Comparison of ENCODE assay signal across 1 cellular context in the genomic region with DNA sequence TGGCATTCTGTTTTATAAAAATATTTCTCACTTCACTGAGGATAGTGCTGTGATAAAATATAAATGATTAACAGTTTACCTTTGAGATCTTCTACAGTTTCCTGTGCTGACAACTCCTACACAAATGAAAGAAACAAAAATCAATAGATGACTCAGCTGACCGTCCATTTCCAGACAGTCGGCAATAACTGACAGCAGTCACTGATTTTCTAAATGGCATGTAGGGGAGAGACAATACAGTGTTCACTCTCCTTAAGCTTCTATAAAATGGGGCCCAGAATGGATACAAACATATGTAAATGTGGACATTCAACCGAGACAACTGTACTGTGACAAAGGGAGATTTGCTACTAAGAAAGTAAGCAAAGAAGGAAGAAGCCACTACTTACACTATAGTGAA.
TF ChIP-seq lines count a peak whose summit lies in the region.

No MANE protein-coding gene starts in this region.

TF ChIP-seq in HepG2, 621 proteins besides CTCF, POLR2A, EP300 and RAD21 (continued from another document):
- TF ChIP-seq, protein P1, sequence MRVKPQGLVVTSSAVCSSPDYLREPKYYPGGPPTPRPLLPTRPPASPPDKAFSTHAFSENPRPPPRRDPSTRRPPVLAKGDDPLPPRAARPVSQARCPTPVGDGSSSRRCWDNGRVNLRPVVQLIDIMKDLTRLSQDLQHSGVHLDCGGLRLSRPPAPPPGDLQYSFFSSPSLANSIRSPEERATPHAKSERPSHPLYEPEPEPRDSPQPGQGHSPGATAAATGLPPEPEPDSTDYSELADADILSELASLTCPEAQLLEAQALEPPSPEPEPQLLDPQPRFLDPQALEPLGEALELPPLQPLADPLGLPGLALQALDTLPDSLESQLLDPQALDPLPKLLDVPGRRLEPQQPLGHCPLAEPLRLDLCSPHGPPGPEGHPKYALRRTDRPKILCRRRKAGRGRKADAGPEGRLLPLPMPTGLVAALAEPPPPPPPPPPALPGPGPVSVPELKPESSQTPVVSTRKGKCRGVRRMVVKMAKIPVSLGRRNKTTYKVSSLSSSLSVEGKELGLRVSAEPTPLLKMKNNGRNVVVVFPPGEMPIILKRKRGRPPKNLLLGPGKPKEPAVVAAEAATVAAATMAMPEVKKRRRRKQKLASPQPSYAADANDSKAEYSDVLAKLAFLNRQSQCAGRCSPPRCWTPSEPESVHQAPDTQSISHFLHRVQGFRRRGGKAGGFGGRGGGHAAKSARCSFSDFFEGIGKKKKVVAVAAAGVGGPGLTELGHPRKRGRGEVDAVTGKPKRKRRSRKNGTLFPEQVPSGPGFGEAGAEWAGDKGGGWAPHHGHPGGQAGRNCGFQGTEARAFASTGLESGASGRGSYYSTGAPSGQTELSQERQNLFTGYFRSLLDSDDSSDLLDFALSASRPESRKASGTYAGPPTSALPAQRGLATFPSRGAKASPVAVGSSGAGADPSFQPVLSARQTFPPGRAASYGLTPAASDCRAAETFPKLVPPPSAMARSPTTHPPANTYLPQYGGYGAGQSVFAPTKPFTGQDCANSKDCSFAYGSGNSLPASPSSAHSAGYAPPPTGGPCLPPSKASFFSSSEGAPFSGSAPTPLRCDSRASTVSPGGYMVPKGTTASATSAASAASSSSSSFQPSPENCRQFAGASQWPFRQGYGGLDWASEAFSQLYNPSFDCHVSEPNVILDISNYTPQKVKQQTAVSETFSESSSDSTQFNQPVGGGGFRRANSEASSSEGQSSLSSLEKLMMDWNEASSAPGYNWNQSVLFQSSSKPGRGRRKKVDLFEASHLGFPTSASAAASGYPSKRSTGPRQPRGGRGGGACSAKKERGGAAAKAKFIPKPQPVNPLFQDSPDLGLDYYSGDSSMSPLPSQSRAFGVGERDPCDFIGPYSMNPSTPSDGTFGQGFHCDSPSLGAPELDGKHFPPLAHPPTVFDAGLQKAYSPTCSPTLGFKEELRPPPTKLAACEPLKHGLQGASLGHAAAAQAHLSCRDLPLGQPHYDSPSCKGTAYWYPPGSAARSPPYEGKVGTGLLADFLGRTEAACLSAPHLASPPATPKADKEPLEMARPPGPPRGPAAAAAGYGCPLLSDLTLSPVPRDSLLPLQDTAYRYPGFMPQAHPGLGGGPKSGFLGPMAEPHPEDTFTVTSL (CRISPR knock-in tag; IDR thresholded peaks at IDR 0.05; ENCODE audit: borderline replicate concordance), result peak; percentile 88
- TF ChIP-seq MIXL1 (CRISPR knock-in tag; IDR thresholded peaks at IDR 0.05) (peak; percentile 73), RCOR2 (CRISPR knock-in tag; IDR thresholded peaks at IDR 0.05) (0 out of 2 replicates have a peak, but pooled peaks have one; percentile 33), YY1 (IDR thresholded peaks at IDR 0.05; ENCODE audit: insufficient read depth, insufficient replicate concordance, low read depth, low read length) (no peak), ZNF75D (CRISPR knock-in tag; IDR thresholded peaks at IDR 0.05; ENCODE audit: borderline replicate concordance) (no peak), MEIS2 (CRISPR knock-in tag; IDR thresholded peaks at IDR 0.05) (no peak; the same call in 1 of the 2 replicates)
